Comparison of ENCODE assay signal across 26 cellular contexts in genomic region chr5:8879248-8879647, GRCh38.
DNase-seq lines count a peak whose midpoint lies in the region; ATAC-seq, FAIRE-seq and TF ChIP-seq lines count a peak whose summit lies in the region.
"Had no signal": no experiment of that assay in that cellular context is flagged by ENCODE, and none has a peak within 500 bp of the region (broad histone marks: within the 10 kb centered on the region; RNA-seq: fewer than 3 reads in every experiment).

No MANE protein-coding gene starts in this region.

- no peaks in the 10 kb centered on the region for H3K4me1 Mint-ChIP-seq in activated T-cell treated with anti-CD3 and anti-CD28 coated beads, Interleukin-2, amount 50 U/mL, for 4 hours (ENCODE audit: low read depth)
- H3K4me1 Mint-ChIP-seq: activated naive CD4-positive, alpha-beta T cell treated with anti-CD3 and anti-CD28 coated beads, Interleukin-2, amount 50 U/mL, for 24 hours; nephron progenitor cell had no signal

- no peak overlapping the region for H3K4me3 ChIP-seq in SJCRH30
- H3K4me3 ChIP-seq: BLaER1, heart right ventricle, suprapubic skin, vagina had no signal

- FAIRE-seq in GM12891 (lab: Jason Lieb, UNC), result no peak
- FAIRE-seq: A204.1, endothelial cell of umbilical vein had no signal

- H3K27me3 ChIP-seq in SJCRH30, result no peaks in the 10 kb centered on the region
- H3K27me3 ChIP-seq: BLaER1, heart right ventricle, suprapubic skin, vagina had no signal

- H3K4me3 Mint-ChIP-seq in activated T-cell treated with anti-CD3 and anti-CD28 coated beads, Interleukin-2, amount 50 U/mL, for 4 hours, result no peak overlapping the region
- H3K4me3 Mint-ChIP-seq: activated naive CD4-positive, alpha-beta T cell treated with anti-CD3 and anti-CD28 coated beads, Interleukin-2, amount 50 U/mL, for 24 hours; nephron progenitor cell had no signal

- no peaks in the 10 kb centered on the region for H3K36me3 ChIP-seq in SJCRH30
- H3K36me3 ChIP-seq: BLaER1, heart right ventricle, suprapubic skin, vagina had no signal

- peaks cover 8% of the 10 kb centered on the region for H3K9me3 Mint-ChIP-seq in activated T-cell treated with anti-CD3 and anti-CD28 coated beads, Interleukin-2, amount 50 U/mL, for 4 hours
- H3K9me3 Mint-ChIP-seq: activated naive CD4-positive, alpha-beta T cell treated with anti-CD3 and anti-CD28 coated beads, Interleukin-2, amount 50 U/mL, for 24 hours had no signal

- H3K36me3 Mint-ChIP-seq in activated T-cell treated with anti-CD3 and anti-CD28 coated beads, Interleukin-2, amount 50 U/mL, for 4 hours (ENCODE audit: insufficient read depth), result no peaks in the 10 kb centered on the region
- H3K36me3 Mint-ChIP-seq: activated naive CD4-positive, alpha-beta T cell treated with anti-CD3 and anti-CD28 coated beads, Interleukin-2, amount 50 U/mL, for 24 hours had no signal

- no peaks in the 10 kb centered on the region for H3K27me3 Mint-ChIP-seq in activated T-cell treated with anti-CD3 and anti-CD28 coated beads, Interleukin-2, amount 50 U/mL, for 4 hours (ENCODE audit: low read depth)
- H3K27me3 Mint-ChIP-seq: activated naive CD4-positive, alpha-beta T cell treated with anti-CD3 and anti-CD28 coated beads, Interleukin-2, amount 50 U/mL, for 24 hours had no signal

- no peak overlapping the region for H3K27ac ChIP-seq in SJCRH30
- H3K27ac ChIP-seq: BLaER1, heart right ventricle, suprapubic skin, vagina had no signal

- no peaks in the 10 kb centered on the region for H3K9me3 ChIP-seq in SJCRH30 (replicated peaks)
- H3K9me3 ChIP-seq: BLaER1, suprapubic skin, vagina had no signal

- DNase-seq in GM12891 (ENCODE audit: insufficient read length, low spot score) (no peak), SJCRH30 (no peak), AG08395 (ENCODE audit: low spot score) (no peak)
- no peak for DNase-seq in activated T-cell treated with anti-CD3 and anti-CD28 coated beads, Interleukin-2, amount 50 U/mL, for 4 hours
- DNase-seq: aorta; caudate nucleus; dermis blood vessel endothelial cell; heart right ventricle; left ventricle myocardium superior; NCI-H1417; NCI-H69; nephron progenitor cell; stimulated activated CD4-positive, alpha-beta T cell treated with anti-CD3 and anti-CD28 coated beads, Interleukin-15, amount 100 ng/mL, for 24 hours; SW 1271 had no signal

- ATAC-seq in GM19438 (IDR thresholded peaks at IDR 0.05; ENCODE audit: low read depth, unreplicated experiment) (peak; percentile 93), HG02852 (IDR thresholded peaks at IDR 0.05; ENCODE audit: unreplicated experiment) (peak; percentile 89), HG03432 (IDR thresholded peaks at IDR 0.05; ENCODE audit: unreplicated experiment) (peak; percentile 97), GM21723 (IDR thresholded peaks at IDR 0.05; ENCODE audit: unreplicated experiment) (no peak)
- ATAC-seq in activated T-cell treated with anti-CD3 and anti-CD28 coated beads, Interleukin-2, amount 50 U/mL, for 4 hours, result no peak
- ATAC-seq: heart right ventricle, left ventricle myocardium superior, Right ventricle myocardium inferior, sciatic nerve had no signal

- H3K4me1 ChIP-seq in SJCRH30, result no peaks in the 10 kb centered on the region
- H3K4me1 ChIP-seq: BLaER1, heart right ventricle, suprapubic skin, vagina had no signal

- no peak for TF ChIP-seq POLR2A in GM12891 (IDR thresholded peaks at IDR 0.05; ENCODE audit: low read depth, low read length)

TF ChIP-seq in GM12891, 5 proteins besides CTCF, POLR2A, EP300 and RAD21:
- no peak for TF ChIP-seq PAX5 (IDR thresholded peaks at IDR 0.05; ENCODE audit: insufficient read depth, low read length, severe bottlenecking)
- TF ChIP-seq SPI1 (IDR thresholded peaks at IDR 0.05; ENCODE audit: low read depth, low read length), result 0 out of 2 replicates have a peak, but pooled peaks have one; percentile 9

Comparison
In these comparisons a context has a peak if more than half of its experiments do, and no peak if none do; other contexts are left out.
1. ATAC-seq: peak in GM19438 (single experiment), HG02852 (single experiment) and HG03432 (single experiment); none in GM21723 (single experiment) and activated T-cell treated with anti-CD3 and anti-CD28 coated beads, Interleukin-2, amount 50 U/mL, for 4 hours (0 of 2).